Comparison of ENCODE assay signal across 1 cellular context in genomic region chr3:192929146-192929545, GRCh38.
TF ChIP-seq lines count a peak whose summit lies in the region.

No MANE protein-coding gene starts in this region.

TF ChIP-seq in HEK293, 187 proteins besides CTCF, POLR2A, EP300 and RAD21 (continued from another document):
- no peak for TF ChIP-seq ZNF76 (tag by site-specific recombination; IDR thresholded peaks at IDR 0.05; ENCODE audit: borderline replicate concordance, low read depth)
- peak; percentile 23; the same call in 1 of the 2 replicates for TF ChIP-seq ZNF366 (tag by site-specific recombination; conservative IDR thresholded peaks at IDR 0.05)
